ENCODE assay signal across 37 cellular contexts in genomic region chr9:9679433-9679832, GRCh38.
"Had no signal": no experiment of that assay in that cellular context is flagged by ENCODE, and none has a peak within 500 bp of the region (broad histone marks: within the 10 kb centered on the region; RNA-seq: fewer than 3 reads in every experiment).

No MANE protein-coding gene starts in this region.

- H3K9me3 Mint-ChIP-seq: activated B cell treated with CpG ODN at 0.5 μM for 24 hours; activated CD4-positive, alpha-beta memory T cell treated with anti-CD3 and anti-CD28 coated beads, Interleukin-2, amount 10 ng/mL, durations not matched to agents 7 days and 5 days; activated CD4-positive, alpha-beta T cell treated with anti-CD3 and anti-CD28 coated beads, Interleukin-2, amount 10 ng/mL, durations not matched to agents 24 days and 14 days; activated naive CD4-positive, alpha-beta T cell treated with anti-CD3 and anti-CD28 coated beads, Interleukin-2, amount 50 U/mL, for 24 hours; activated naive CD8-positive, alpha-beta T cell treated with anti-CD3 and anti-CD28 coated beads, Interleukin-2, amount 10 ng/mL, durations not matched to agents 7 days and 5 days; activated naive CD8-positive, alpha-beta T cell treated with anti-CD3 and anti-CD28 coated beads, Interleukin-2, amount 50 U/mL, for 24 hours; central memory CD8-positive, alpha-beta T cell; T-helper 1 cell treated with Interleukin-12 subunit alpha and Interleukin-12 subunit beta and Interleukin-4 antibody, amounts not matched to agents 30 μg/mL and 1 μg/mL, for 36 hours; T-helper 2 cell treated with Interferon-gamma antibody and Interleukin-4, amounts not matched to agents 5 μg/mL and 100 μg/mL, for 36 hours had no signal

- H3K27ac ChIP-seq: ascending aorta, cardiac muscle cell, VCaP had no signal

- H3K4me3 ChIP-seq: ascending aorta, cardiac muscle cell had no signal

- H3K4me1 Mint-ChIP-seq: activated B cell treated with CpG ODN at 0.5 μM for 24 hours; activated CD4-positive, alpha-beta memory T cell treated with anti-CD3 and anti-CD28 coated beads, Interleukin-2, amount 10 ng/mL, durations not matched to agents 7 days and 5 days; activated CD4-positive, alpha-beta T cell treated with anti-CD3 and anti-CD28 coated beads, Interleukin-2, amount 10 ng/mL, durations not matched to agents 24 days and 14 days; activated CD8-positive, alpha-beta memory T cell treated with anti-CD3 and anti-CD28 coated beads, Interleukin-2, amount 10 ng/mL, durations not matched to agents 7 days and 5 days; activated naive CD4-positive, alpha-beta T cell treated with anti-CD3 and anti-CD28 coated beads, Interleukin-2, amount 10 ng/mL, durations not matched to agents 7 days and 5 days; activated naive CD4-positive, alpha-beta T cell treated with anti-CD3 and anti-CD28 coated beads, Interleukin-2, amount 50 U/mL, for 24 hours; activated naive CD8-positive, alpha-beta T cell treated with anti-CD3 and anti-CD28 coated beads, Interleukin-2, amount 10 ng/mL, durations not matched to agents 7 days and 5 days; activated naive CD8-positive, alpha-beta T cell treated with anti-CD3 and anti-CD28 coated beads, Interleukin-2, amount 50 U/mL, for 24 hours; brain; central memory CD8-positive, alpha-beta T cell had no signal

- FAIRE-seq: bronchial epithelial cell, TTC549 had no signal

- H3K27me3 Mint-ChIP-seq: activated B cell treated with CpG ODN at 0.5 μM for 24 hours; activated CD4-positive, alpha-beta memory T cell treated with anti-CD3 and anti-CD28 coated beads, Interleukin-2, amount 10 ng/mL, durations not matched to agents 7 days and 5 days; activated CD4-positive, alpha-beta T cell treated with anti-CD3 and anti-CD28 coated beads, Interleukin-2, amount 10 ng/mL, durations not matched to agents 24 days and 14 days; activated CD8-positive, alpha-beta memory T cell treated with anti-CD3 and anti-CD28 coated beads, Interleukin-2, amount 10 ng/mL, durations not matched to agents 7 days and 5 days; activated naive CD4-positive, alpha-beta T cell treated with anti-CD3 and anti-CD28 coated beads, Interleukin-2, amount 10 ng/mL, durations not matched to agents 7 days and 5 days; activated naive CD4-positive, alpha-beta T cell treated with anti-CD3 and anti-CD28 coated beads, Interleukin-2, amount 50 U/mL, for 24 hours; activated naive CD8-positive, alpha-beta T cell; activated naive CD8-positive, alpha-beta T cell treated with anti-CD3 and anti-CD28 coated beads, Interleukin-2, amount 10 ng/mL, durations not matched to agents 7 days and 5 days; activated naive CD8-positive, alpha-beta T cell treated with anti-CD3 and anti-CD28 coated beads, Interleukin-2, amount 50 U/mL, for 24 hours; activated T-cell treated with anti-CD3 and anti-CD28 coated beads, Interleukin-2, amount 50 U/mL, for 24 hours; central memory CD8-positive, alpha-beta T cell had no signal

- H3K36me3 ChIP-seq: ascending aorta, cardiac muscle cell had no signal

- H3K27ac Mint-ChIP-seq: activated B cell treated with CpG ODN at 0.5 μM for 24 hours; activated CD4-positive, alpha-beta memory T cell treated with anti-CD3 and anti-CD28 coated beads, Interleukin-2, amount 10 ng/mL, durations not matched to agents 7 days and 5 days; activated CD4-positive, alpha-beta T cell treated with anti-CD3 and anti-CD28 coated beads, Interleukin-2, amount 10 ng/mL, durations not matched to agents 24 days and 14 days; activated CD8-positive, alpha-beta memory T cell treated with anti-CD3 and anti-CD28 coated beads, Interleukin-2, amount 10 ng/mL, durations not matched to agents 7 days and 5 days; activated CD8-positive, alpha-beta T cell treated with anti-CD3 and anti-CD28 coated beads, Interleukin-2, amount 10 ng/mL, durations not matched to agents 7 days and 5 days; activated naive CD4-positive, alpha-beta T cell treated with anti-CD3 and anti-CD28 coated beads, Interleukin-2, amount 10 ng/mL, durations not matched to agents 7 days and 5 days; activated naive CD4-positive, alpha-beta T cell treated with anti-CD3 and anti-CD28 coated beads, Interleukin-2, amount 50 U/mL, for 24 hours; activated naive CD8-positive, alpha-beta T cell; activated naive CD8-positive, alpha-beta T cell treated with anti-CD3 and anti-CD28 coated beads, Interleukin-2, amount 10 ng/mL, durations not matched to agents 7 days and 5 days; activated naive CD8-positive, alpha-beta T cell treated with anti-CD3 and anti-CD28 coated beads, Interleukin-2, amount 50 U/mL, for 24 hours; activated T-cell treated with anti-CD3 and anti-CD28 coated beads, Interleukin-2, amount 50 U/mL, for 24 hours; activated T-helper 2 cell treated with anti-CD3 and anti-CD28 coated beads, Interferon-gamma antibody, Interleukin-2, Interleukin-4, amounts not matched to agents 10 μg/mL and 5 μg/mL and 100 μg/mL, durations not matched to agents 14 hours and 24 hours and 36 hours; brain; T-helper 1 cell treated with Interleukin-12 subunit alpha and Interleukin-12 subunit beta and Interleukin-4 antibody, amounts not matched to agents 30 μg/mL and 1 μg/mL, for 36 hours; T-helper 2 cell treated with Interferon-gamma antibody and Interleukin-4, amounts not matched to agents 5 μg/mL and 100 μg/mL, for 36 hours had no signal

- H3K36me3 Mint-ChIP-seq: activated CD8-positive, alpha-beta memory T cell treated with anti-CD3 and anti-CD28 coated beads, Interleukin-2, amount 10 ng/mL, durations not matched to agents 7 days and 5 days; activated naive CD4-positive, alpha-beta T cell treated with anti-CD3 and anti-CD28 coated beads, Interleukin-2, amount 10 ng/mL, durations not matched to agents 7 days and 5 days; activated naive CD4-positive, alpha-beta T cell treated with anti-CD3 and anti-CD28 coated beads, Interleukin-2, amount 50 U/mL, for 24 hours; activated naive CD8-positive, alpha-beta T cell; activated naive CD8-positive, alpha-beta T cell treated with anti-CD3 and anti-CD28 coated beads, Interleukin-2, amount 10 ng/mL, durations not matched to agents 7 days and 5 days; brain had no signal

- H3K9me3 ChIP-seq: ascending aorta had no signal

- H3K4me3 Mint-ChIP-seq: activated B cell treated with CpG ODN at 0.5 μM for 24 hours; activated CD4-positive, alpha-beta memory T cell treated with anti-CD3 and anti-CD28 coated beads, Interleukin-2, amount 10 ng/mL, durations not matched to agents 7 days and 5 days; activated CD4-positive, alpha-beta T cell treated with anti-CD3 and anti-CD28 coated beads, Interleukin-2, amount 10 ng/mL, durations not matched to agents 24 days and 14 days; activated CD8-positive, alpha-beta memory T cell treated with anti-CD3 and anti-CD28 coated beads, Interleukin-2, amount 10 ng/mL, durations not matched to agents 7 days and 5 days; activated CD8-positive, alpha-beta T cell treated with anti-CD3 and anti-CD28 coated beads, Interleukin-2, amount 10 ng/mL, durations not matched to agents 7 days and 5 days; activated naive CD4-positive, alpha-beta T cell treated with anti-CD3 and anti-CD28 coated beads, Interleukin-2, amount 10 ng/mL, durations not matched to agents 7 days and 5 days; activated naive CD4-positive, alpha-beta T cell treated with anti-CD3 and anti-CD28 coated beads, Interleukin-2, amount 50 U/mL, for 24 hours; activated naive CD8-positive, alpha-beta T cell; activated naive CD8-positive, alpha-beta T cell treated with anti-CD3 and anti-CD28 coated beads, Interleukin-2, amount 10 ng/mL, durations not matched to agents 7 days and 5 days; activated naive CD8-positive, alpha-beta T cell treated with anti-CD3 and anti-CD28 coated beads, Interleukin-2, amount 50 U/mL, for 24 hours; activated T-cell treated with anti-CD3 and anti-CD28 coated beads, Interleukin-2, amount 50 U/mL, for 24 hours; brain; central memory CD8-positive, alpha-beta T cell; T-helper 1 cell treated with Interleukin-12 subunit alpha and Interleukin-12 subunit beta and Interleukin-4 antibody, amounts not matched to agents 30 μg/mL and 1 μg/mL, for 36 hours; T-helper 2 cell treated with Interferon-gamma antibody and Interleukin-4, amounts not matched to agents 5 μg/mL and 100 μg/mL, for 36 hours had no signal

- H3K27me3 ChIP-seq: ascending aorta, cardiac muscle cell had no signal

- H3K4me1 ChIP-seq: ascending aorta had no signal

- ATAC-seq: activated CD8-positive, alpha-beta memory T cell treated with anti-CD3 and anti-CD28 coated beads, Interleukin-2, amount 10 ng/mL, durations not matched to agents 7 days and 5 days; activated CD8-positive, alpha-beta T cell treated with anti-CD3 and anti-CD28 coated beads, Interleukin-2, amount 10 ng/mL, durations not matched to agents 7 days and 5 days; activated naive CD8-positive, alpha-beta T cell treated with anti-CD3 and anti-CD28 coated beads, Interleukin-2, amount 50 U/mL, for 24 hours had no signal

- DNase-seq: activated B cell treated with CpG ODN at 0.5 μM for 24 hours; activated CD4-positive, alpha-beta memory T cell treated with anti-CD3 and anti-CD28 coated beads, Interleukin-2, amount 10 ng/mL, durations not matched to agents 7 days and 5 days; activated CD4-positive, alpha-beta T cell treated with anti-CD3 and anti-CD28 coated beads for 4 hours; activated CD4-positive, alpha-beta T cell treated with anti-CD3 and anti-CD28 coated beads, Interleukin-2, amount 10 ng/mL, durations not matched to agents 24 days and 14 days; activated CD4-positive, alpha-beta T cell treated with anti-CD3 and anti-CD28 coated beads, Interleukin-2, amount 50 U/mL, for 48 hours; activated CD4-positive, CD25-positive, alpha-beta regulatory T cell treated with anti-CD3 and anti-CD28 coated beads, Interleukin-2, amount 50 U/mL, for 72 hours; activated CD8-positive, alpha-beta memory T cell treated with anti-CD3 and anti-CD28 coated beads for 24 hours; activated CD8-positive, alpha-beta memory T cell treated with anti-CD3 and anti-CD28 coated beads, Interleukin-2, amount 10 ng/mL, durations not matched to agents 7 days and 5 days; activated CD8-positive, alpha-beta memory T cell treated with anti-CD3 and anti-CD28 coated beads, Interleukin-2, amount 50 U/mL, for 48 hours; activated CD8-positive, alpha-beta T cell treated with anti-CD3 and anti-CD28 coated beads, Interleukin-2, amount 10 ng/mL, durations not matched to agents 7 days and 5 days; activated effector memory CD4-positive, alpha-beta T cell treated with Interleukin-2 at 50 U/mL for 16 hours; activated gamma-delta T cell; activated naive CD4-positive, alpha-beta T cell treated with anti-CD3 and anti-CD28 coated beads, Interleukin-2, amount 10 ng/mL, durations not matched to agents 7 days and 5 days; activated naive CD4-positive, alpha-beta T cell treated with Interleukin-2 at 50 U/mL for 16 hours; activated naive CD8-positive, alpha-beta T cell treated with anti-CD3 and anti-CD28 coated beads, Interleukin-2, amount 10 ng/mL, durations not matched to agents 7 days and 5 days; activated naive CD8-positive, alpha-beta T cell treated with anti-CD3 and anti-CD28 coated beads, Interleukin-2, amount 50 U/mL, for 24 hours; activated T-cell treated with anti-CD3 and anti-CD28 coated beads, Interleukin-2, amount 50 U/mL, for 24 hours; activated T-cell treated with anti-CD3 and anti-CD28 coated beads, Interleukin-2, amount 50 U/mL, for 48 hours; amygdala; anterior cingulate cortex; caudate nucleus; cerebellar nuclear complex; T-helper 1 cell; T-helper 2 cell; T-helper 9 cell had no signal
